In genomic region chr1:32215629-32216505, GRCh38 we compare ENCODE assay signal across 8 cellular contexts. TPM values are rescaled to one million over a fixed set of nuclear protein-coding genes. Genes with fewer than 3 reads are reported as not detected.
A peak's percentile ranks its signal among the peaks of the same experiment; 100 is the strongest.
DNase-seq lines count a peak whose midpoint lies in the region; ATAC-seq and TF ChIP-seq lines count a peak whose summit lies in the region.

No MANE protein-coding gene starts in this region.

- H3K4me1 Mint-ChIP-seq in natural killer cell = peaks cover 5% of the 10 kb centered on the region in 2 donors

- peak; percentile 81 for DNase-seq in D341Med (ENCODE audit: low spot score)
- peak; percentile 65 for DNase-seq in HT1080 (ENCODE audit: low read depth)
- DNase-seq in activated T-cell treated with anti-CD3 and anti-CD28 coated beads for 4 hours = peak; percentile 56
- no peak for DNase-seq in epithelial cell of proximal tubule (ENCODE audit: low read depth)
- DNase-seq in natural killer cell = peak; percentile 35
- DNase-seq in thoracic aorta (ENCODE audit: low spot score) = no peak

- no peak overlapping the region for H2AFZ ChIP-seq in OCI-LY1 (ENCODE audit: low read length)

- no peaks in the 10 kb centered on the region for H3K36me3 Mint-ChIP-seq in natural killer cell

- ATAC-seq in natural killer cell (peak; percentile 73 to 99 (median 92)), thoracic aorta (ENCODE audit: insufficient number of reproducible peaks, low FRiP score, low read depth) (no peak), HG03571 (IDR thresholded peaks at IDR 0.05; ENCODE audit: unreplicated experiment) (no peak)

- H3K4me3 ChIP-seq in OCI-LY1 (ENCODE audit: low read depth, low read length, poor library complexity, severe bottlenecking) (no peak overlapping the region), epithelial cell of proximal tubule (ENCODE audit: low read depth, low read length) (no peak overlapping the region), thoracic aorta (no peak overlapping the region)

- no peak overlapping the region for H3K27ac Mint-ChIP-seq in natural killer cell

- H3K36me3 ChIP-seq in OCI-LY1 (ENCODE audit: insufficient read depth, low read length) (peaks cover 20% of the 10 kb centered on the region; the same call in 1 of the 2 replicates), thoracic aorta (peaks cover 31% of the 10 kb centered on the region)

- no peaks in the 10 kb centered on the region for H3K9me2 ChIP-seq in OCI-LY1 (ENCODE audit: low read depth, low read length)

- H3K4me2 ChIP-seq in OCI-LY1 (ENCODE audit: low read length) = no peak overlapping the region

- H3K9ac ChIP-seq in OCI-LY1 (ENCODE audit: low read length) = no peak overlapping the region

- H3K4me1 ChIP-seq in OCI-LY1 (ENCODE audit: insufficient read depth, low read length, severe bottlenecking) (peaks cover 8% of the 10 kb centered on the region), thoracic aorta (ENCODE audit: control insufficient read depth in 1 of 2, low read depth in 2 of 2) (peaks cover 1 to 9% of the 10 kb centered on the region in 2 donors)

- H3K27ac ChIP-seq in OCI-LY1 (ENCODE audit: low read depth, low read length, poor library complexity, severe bottlenecking) (no peak overlapping the region), thoracic aorta (no peak overlapping the region)

- TF ChIP-seq CTCF in OCI-LY1 (IDR thresholded peaks at IDR 0.05; ENCODE audit: low read length) (peak; percentile 92), epithelial cell of proximal tubule (conservative IDR thresholded peaks at IDR 0.05; ENCODE audit: low read depth, low read length) (peak; percentile 86), natural killer cell (IDR thresholded peaks at IDR 0.05) (peak; percentile 74), thoracic aorta (IDR thresholded peaks at IDR 0.05) (peak; percentile 53)

- no peaks in the 10 kb centered on the region for H3K27me3 Mint-ChIP-seq in natural killer cell (ENCODE audit: low read depth in 2 of 2)

- H3F3A ChIP-seq in OCI-LY1 (ENCODE audit: insufficient read depth, low read length) = no peaks in the 10 kb centered on the region

- H3K79me2 ChIP-seq in OCI-LY1 (ENCODE audit: insufficient read depth, low read length) = no peaks in the 10 kb centered on the region

- intact Hi-C loops in natural killer cell (cut with micrococcal nuclease) = loop anchor here (1.0 to 5.0 kb wide), 2 partner anchors 36 to 198 kb away; partner anchors contain the start of gene LCK

- H3K9me3 ChIP-seq in OCI-LY1 (ENCODE audit: low read length) (no peaks in the 10 kb centered on the region), thoracic aorta (no peaks in the 10 kb centered on the region)

- H3K9me3 Mint-ChIP-seq in natural killer cell = no peaks in the 10 kb centered on the region

- no peak overlapping the region for H3K4me3 Mint-ChIP-seq in natural killer cell

- H3K27me3 ChIP-seq in OCI-LY1 (ENCODE audit: insufficient read depth, low read length) (no peaks in the 10 kb centered on the region), thoracic aorta (replicated peaks; ENCODE audit: insufficient read depth) (no peaks in the 10 kb centered on the region)

- H4K20me1 ChIP-seq in OCI-LY1 (ENCODE audit: insufficient read depth, low read length) = no peaks in the 10 kb centered on the region

RNA-seq across cellular contexts. Expression of gene TMEM234, which starts 6.3 kb away (rescaled TPM):
- 15.6 and 17.2 TPM in 2 replicates for total RNA-seq in HT1080 (2014; rRNA removed; shearing (Covaris generic))
- polyA plus RNA-seq in HT1080 (2015; cell fraction: cytosol; rRNA removed) = 12.8 and 13.5 TPM in 2 replicates
- polyA plus RNA-seq in HT1080 (2015; cell fraction: nucleus; rRNA removed) = 49.7 and 56.9 TPM in 2 replicates
- 12.2 and 14.4 TPM in 2 replicates for total RNA-seq in epithelial cell of proximal tubule
- total RNA-seq in natural killer cell = 10 to 100 TPM; 22.2 to 27.1 (median 24.7) TPM
- 10 to 100 TPM in 1 of 2 donors, 1 to 10 TPM in 1; 9.5 to 20.0 TPM for total RNA-seq in thoracic aorta

RNA-seq across cellular contexts. Expression of gene EIF3I, which starts 6.3 kb away (rescaled TPM):
- 640 and 670 TPM in 2 replicates for total RNA-seq in HT1080 (2014; rRNA removed; shearing (Covaris generic))
- polyA plus RNA-seq in HT1080 (2015; cell fraction: cytosol; rRNA removed) = 524 and 565 TPM in 2 replicates
- polyA plus RNA-seq in HT1080 (2015; cell fraction: nucleus; rRNA removed) = 271 and 341 TPM in 2 replicates
- total RNA-seq in epithelial cell of proximal tubule (338 and 472 TPM in 2 replicates), natural killer cell (100 to 1,000 TPM; 107 to 126 (median 110) TPM), thoracic aorta (100 to 1,000 TPM; 105 to 114 TPM)

RNA-seq across cellular contexts. Expression of gene DCDC2B, which starts 7.0 kb away (rescaled TPM):
- not detected in 2 replicates for total RNA-seq in HT1080 (2014; rRNA removed; shearing (Covaris generic))
- not detected in 2 replicates for polyA plus RNA-seq in HT1080 (2015; cell fraction: cytosol; rRNA removed)
- not detected in 2 replicates for polyA plus RNA-seq in HT1080 (2015; cell fraction: nucleus; rRNA removed)
- total RNA-seq in epithelial cell of proximal tubule = not detected in 2 replicates
- total RNA-seq in natural killer cell = not detected
- total RNA-seq in thoracic aorta = not detected

RNA-seq across cellular contexts. Expression of gene IQCC, which starts 10.4 kb away (rescaled TPM):
- 3.0 and 3.5 TPM in 2 replicates for total RNA-seq in HT1080 (2014; rRNA removed; shearing (Covaris generic))
- 2.2 and 2.6 TPM in 2 replicates for polyA plus RNA-seq in HT1080 (2015; cell fraction: cytosol; rRNA removed)
- polyA plus RNA-seq in HT1080 (2015; cell fraction: nucleus; rRNA removed) = 3.7 and 4.5 TPM in 2 replicates
- 3.5 and 4.6 TPM in 2 replicates for total RNA-seq in epithelial cell of proximal tubule
- total RNA-seq in natural killer cell = 1 to 10 TPM; 1.8 to 3.5 (median 3.3) TPM
- 1 to 10 TPM in 1 of 2 donors, not detected in 1; 1.4 TPM for total RNA-seq in thoracic aorta

RNA-seq across cellular contexts. Expression of gene CCDC28B, which starts 15.5 kb away (rescaled TPM):
- total RNA-seq in HT1080 (2014; rRNA removed; shearing (Covaris generic)) = 13.4 and 14.0 TPM in 2 replicates
- 8.7 and 9.3 TPM in 2 replicates for polyA plus RNA-seq in HT1080 (2015; cell fraction: cytosol; rRNA removed)
- 8.3 and 10.5 TPM in 2 replicates for polyA plus RNA-seq in HT1080 (2015; cell fraction: nucleus; rRNA removed)
- total RNA-seq in epithelial cell of proximal tubule = 11.9 and 14.1 TPM in 2 replicates
- total RNA-seq in natural killer cell = 10 to 100 TPM; 19.3 to 30.6 (median 19.8) TPM
- total RNA-seq in thoracic aorta = 1 to 10 TPM in 1 of 2 donors, not detected in 1; 2.0 TPM

Comparison
In these comparisons a context has a peak if more than half of its experiments do, and no peak if none do; other contexts are left out.
1. DNase-seq: peak in D341Med (single experiment), HT1080 (single experiment), activated T-cell treated with anti-CD3 and anti-CD28 coated beads for 4 hours (single experiment) and natural killer cell (single experiment); none in epithelial cell of proximal tubule (single experiment) and thoracic aorta (single experiment).
2. ATAC-seq: peak in natural killer cell (3 of 3); none in thoracic aorta (single experiment) and HG03571 (single experiment).
3. Peak in every context shown above with its lines, with median percentiles within 50 percentile points of each other: CTCF ChIP-seq.